ENCODE assay signal across 1 cellular context in the genomic region with DNA sequence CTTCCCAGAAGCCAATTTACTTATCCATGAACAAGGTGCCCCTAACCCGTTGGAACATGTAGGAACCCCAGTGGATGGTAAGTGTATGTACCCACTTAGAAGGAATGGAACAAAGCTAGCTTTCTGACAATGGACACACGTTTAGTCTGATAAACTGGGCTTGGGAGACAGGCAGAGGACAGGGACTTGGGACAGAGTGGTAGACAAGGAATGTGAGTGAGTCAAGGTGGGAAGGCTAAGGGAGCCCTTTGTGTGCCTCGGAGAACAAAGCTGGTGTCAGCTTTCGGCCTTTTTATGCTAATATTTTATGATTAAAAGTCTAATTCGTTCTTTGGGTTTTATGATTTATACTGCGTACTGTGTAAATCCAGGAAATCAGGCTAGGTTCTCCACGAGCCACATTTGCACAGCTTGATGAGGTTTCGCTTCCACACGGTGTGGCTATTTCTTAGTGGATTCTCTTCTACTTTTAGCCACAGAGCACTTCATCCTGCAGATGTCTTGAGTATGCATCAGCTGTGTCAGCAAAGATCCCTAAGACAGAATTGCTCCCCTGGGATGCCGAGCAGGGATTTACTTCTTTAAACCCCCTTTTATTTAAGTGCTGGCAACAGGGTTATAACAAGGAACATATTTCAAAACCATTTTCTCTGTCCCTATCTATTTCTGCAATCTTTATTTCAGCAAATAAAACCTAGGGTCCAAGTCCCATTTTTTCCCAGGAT.
TF ChIP-seq lines count a peak whose summit lies in the region.

No MANE protein-coding gene starts in this region.

TF ChIP-seq in GM23338, 12 proteins besides CTCF, POLR2A, EP300 and RAD21 (continued from another document):
- TF ChIP-seq, protein P1, sequence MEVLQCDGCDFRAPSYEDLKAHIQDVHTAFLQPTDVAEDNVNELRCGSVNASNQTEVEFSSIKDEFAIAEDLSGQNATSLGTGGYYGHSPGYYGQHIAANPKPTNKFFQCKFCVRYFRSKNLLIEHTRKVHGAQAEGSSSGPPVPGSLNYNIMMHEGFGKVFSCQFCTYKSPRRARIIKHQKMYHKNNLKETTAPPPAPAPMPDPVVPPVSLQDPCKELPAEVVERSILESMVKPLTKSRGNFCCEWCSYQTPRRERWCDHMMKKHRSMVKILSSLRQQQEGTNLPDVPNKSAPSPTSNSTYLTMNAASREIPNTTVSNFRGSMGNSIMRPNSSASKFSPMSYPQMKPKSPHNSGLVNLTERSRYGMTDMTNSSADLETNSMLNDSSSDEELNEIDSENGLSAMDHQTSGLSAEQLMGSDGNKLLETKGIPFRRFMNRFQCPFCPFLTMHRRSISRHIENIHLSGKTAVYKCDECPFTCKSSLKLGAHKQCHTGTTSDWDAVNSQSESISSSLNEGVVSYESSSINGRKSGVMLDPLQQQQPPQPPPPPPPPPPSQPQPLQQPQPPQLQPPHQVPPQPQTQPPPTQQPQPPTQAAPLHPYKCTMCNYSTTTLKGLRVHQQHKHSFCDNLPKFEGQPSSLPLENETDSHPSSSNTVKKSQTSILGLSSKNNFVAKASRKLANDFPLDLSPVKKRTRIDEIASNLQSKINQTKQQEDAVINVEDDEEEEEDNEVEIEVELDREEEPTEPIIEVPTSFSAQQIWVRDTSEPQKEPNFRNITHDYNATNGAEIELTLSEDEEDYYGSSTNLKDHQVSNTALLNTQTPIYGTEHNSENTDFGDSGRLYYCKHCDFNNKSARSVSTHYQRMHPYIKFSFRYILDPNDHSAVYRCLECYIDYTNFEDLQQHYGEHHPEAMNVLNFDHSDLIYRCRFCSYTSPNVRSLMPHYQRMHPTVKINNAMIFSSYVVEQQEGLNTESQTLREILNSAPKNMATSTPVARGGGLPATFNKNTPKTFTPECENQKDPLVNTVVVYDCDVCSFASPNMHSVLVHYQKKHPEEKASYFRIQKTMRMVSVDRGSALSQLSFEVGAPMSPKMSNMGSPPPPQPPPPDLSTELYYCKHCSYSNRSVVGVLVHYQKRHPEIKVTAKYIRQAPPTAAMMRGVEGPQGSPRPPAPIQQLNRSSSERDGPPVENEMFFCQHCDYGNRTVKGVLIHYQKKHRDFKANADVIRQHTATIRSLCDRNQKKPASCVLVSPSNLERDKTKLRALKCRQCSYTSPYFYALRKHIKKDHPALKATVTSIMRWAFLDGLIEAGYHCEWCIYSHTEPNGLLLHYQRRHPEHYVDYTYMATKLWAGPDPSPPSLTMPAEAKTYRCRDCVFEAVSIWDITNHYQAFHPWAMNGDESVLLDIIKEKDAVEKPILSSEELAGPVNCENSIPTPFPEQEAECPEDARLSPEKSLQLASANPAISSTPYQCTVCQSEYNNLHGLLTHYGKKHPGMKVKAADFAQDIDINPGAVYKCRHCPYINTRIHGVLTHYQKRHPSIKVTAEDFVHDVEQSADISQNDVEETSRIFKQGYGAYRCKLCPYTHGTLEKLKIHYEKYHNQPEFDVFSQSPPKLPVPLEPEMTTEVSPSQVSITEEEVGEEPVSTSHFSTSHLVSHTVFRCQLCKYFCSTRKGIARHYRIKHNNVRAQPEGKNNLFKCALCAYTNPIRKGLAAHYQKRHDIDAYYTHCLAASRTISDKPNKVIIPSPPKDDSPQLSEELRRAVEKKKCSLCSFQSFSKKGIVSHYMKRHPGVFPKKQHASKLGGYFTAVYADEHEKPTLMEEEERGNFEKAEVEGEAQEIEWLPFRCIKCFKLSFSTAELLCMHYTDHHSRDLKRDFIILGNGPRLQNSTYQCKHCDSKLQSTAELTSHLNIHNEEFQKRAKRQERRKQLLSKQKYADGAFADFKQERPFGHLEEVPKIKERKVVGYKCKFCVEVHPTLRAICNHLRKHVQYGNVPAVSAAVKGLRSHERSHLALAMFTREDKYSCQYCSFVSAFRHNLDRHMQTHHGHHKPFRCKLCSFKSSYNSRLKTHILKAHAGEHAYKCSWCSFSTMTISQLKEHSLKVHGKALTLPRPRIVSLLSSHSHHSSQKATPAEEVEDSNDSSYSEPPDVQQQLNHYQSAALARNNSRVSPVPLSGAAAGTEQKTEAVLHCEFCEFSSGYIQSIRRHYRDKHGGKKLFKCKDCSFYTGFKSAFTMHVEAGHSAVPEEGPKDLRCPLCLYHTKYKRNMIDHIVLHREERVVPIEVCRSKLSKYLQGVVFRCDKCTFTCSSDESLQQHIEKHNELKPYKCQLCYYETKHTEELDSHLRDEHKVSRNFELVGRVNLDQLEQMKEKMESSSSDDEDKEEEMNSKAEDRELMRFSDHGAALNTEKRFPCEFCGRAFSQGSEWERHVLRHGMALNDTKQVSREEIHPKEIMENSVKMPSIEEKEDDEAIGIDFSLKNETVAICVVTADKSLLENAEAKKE (CRISPR knock-in tag; IDR thresholded peaks at IDR 0.05): no peak
- TF ChIP-seq CREB1 (CRISPR knock-in tag; IDR thresholded peaks at IDR 0.05; ENCODE audit: low read depth): no peak
- no peak for TF ChIP-seq JUNB (IDR thresholded peaks at IDR 0.05; ENCODE audit: unreplicated experiment)
- TF ChIP-seq STAT1 (IDR thresholded peaks at IDR 0.05; ENCODE audit: unreplicated experiment): no peak
- TF ChIP-seq POLR2AphosphoS5 (IDR thresholded peaks at IDR 0.05; ENCODE audit: low read depth): no peak
- TF ChIP-seq, protein P2, sequence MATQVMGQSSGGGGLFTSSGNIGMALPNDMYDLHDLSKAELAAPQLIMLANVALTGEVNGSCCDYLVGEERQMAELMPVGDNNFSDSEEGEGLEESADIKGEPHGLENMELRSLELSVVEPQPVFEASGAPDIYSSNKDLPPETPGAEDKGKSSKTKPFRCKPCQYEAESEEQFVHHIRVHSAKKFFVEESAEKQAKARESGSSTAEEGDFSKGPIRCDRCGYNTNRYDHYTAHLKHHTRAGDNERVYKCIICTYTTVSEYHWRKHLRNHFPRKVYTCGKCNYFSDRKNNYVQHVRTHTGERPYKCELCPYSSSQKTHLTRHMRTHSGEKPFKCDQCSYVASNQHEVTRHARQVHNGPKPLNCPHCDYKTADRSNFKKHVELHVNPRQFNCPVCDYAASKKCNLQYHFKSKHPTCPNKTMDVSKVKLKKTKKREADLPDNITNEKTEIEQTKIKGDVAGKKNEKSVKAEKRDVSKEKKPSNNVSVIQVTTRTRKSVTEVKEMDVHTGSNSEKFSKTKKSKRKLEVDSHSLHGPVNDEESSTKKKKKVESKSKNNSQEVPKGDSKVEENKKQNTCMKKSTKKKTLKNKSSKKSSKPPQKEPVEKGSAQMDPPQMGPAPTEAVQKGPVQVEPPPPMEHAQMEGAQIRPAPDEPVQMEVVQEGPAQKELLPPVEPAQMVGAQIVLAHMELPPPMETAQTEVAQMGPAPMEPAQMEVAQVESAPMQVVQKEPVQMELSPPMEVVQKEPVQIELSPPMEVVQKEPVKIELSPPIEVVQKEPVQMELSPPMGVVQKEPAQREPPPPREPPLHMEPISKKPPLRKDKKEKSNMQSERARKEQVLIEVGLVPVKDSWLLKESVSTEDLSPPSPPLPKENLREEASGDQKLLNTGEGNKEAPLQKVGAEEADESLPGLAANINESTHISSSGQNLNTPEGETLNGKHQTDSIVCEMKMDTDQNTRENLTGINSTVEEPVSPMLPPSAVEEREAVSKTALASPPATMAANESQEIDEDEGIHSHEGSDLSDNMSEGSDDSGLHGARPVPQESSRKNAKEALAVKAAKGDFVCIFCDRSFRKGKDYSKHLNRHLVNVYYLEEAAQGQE (IDR thresholded peaks at IDR 0.05; ENCODE audit: unreplicated experiment): no peak
- TF ChIP-seq NANOG (IDR thresholded peaks at IDR 0.05; ENCODE audit: borderline replicate concordance): no peak
- no peak for TF ChIP-seq ZNF114 (CRISPR knock-in tag; IDR thresholded peaks at IDR 0.05)
- TF ChIP-seq, protein P3, sequence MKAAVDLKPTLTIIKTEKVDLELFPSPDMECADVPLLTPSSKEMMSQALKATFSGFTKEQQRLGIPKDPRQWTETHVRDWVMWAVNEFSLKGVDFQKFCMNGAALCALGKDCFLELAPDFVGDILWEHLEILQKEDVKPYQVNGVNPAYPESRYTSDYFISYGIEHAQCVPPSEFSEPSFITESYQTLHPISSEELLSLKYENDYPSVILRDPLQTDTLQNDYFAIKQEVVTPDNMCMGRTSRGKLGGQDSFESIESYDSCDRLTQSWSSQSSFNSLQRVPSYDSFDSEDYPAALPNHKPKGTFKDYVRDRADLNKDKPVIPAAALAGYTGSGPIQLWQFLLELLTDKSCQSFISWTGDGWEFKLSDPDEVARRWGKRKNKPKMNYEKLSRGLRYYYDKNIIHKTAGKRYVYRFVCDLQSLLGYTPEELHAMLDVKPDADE (IDR thresholded peaks at IDR 0.05): no peak
- no peak for TF ChIP-seq EZH2phosphoT487 (IDR thresholded peaks at IDR 0.05; ENCODE audit: unreplicated experiment)
- no peak for TF ChIP-seq ZNF331 (CRISPR knock-in tag; IDR thresholded peaks at IDR 0.05; ENCODE audit: low read depth)
